Comparison of ENCODE assay signal across 1 cellular context in genomic region chr16:67021321-67021720, GRCh38.
TF ChIP-seq lines count a peak whose summit lies in the region.

No MANE protein-coding gene starts in this region.

TF ChIP-seq in HEK293T, 16 proteins besides CTCF, POLR2A, EP300 and RAD21 (continued from another document):
- no peak for TF ChIP-seq PKNOX1 (IDR thresholded peaks at IDR 0.05)
- no peak for TF ChIP-seq FOXM1 (IDR thresholded peaks at IDR 0.05; ENCODE audit: borderline replicate concordance)
- no peak for TF ChIP-seq SUZ12 (IDR thresholded peaks at IDR 0.05)
- no peak for TF ChIP-seq ARNT (IDR thresholded peaks at IDR 0.05)
